ENCODE assay signal across 8 cellular contexts in genomic region chr17:75088902-75089417, GRCh38. TPM values are rescaled to one million over a fixed set of nuclear protein-coding genes. Genes with fewer than 3 reads are reported as not detected.
DNase-seq lines count a peak whose midpoint lies in the region; ATAC-seq and TF ChIP-seq lines count a peak whose summit lies in the region.

No MANE protein-coding gene starts in this region.

- H3K4me3 Mint-ChIP-seq in activated T-cell treated with anti-CD3 and anti-CD28 coated beads, Interleukin-2, amount 50 U/mL, for 4 hours: peak overlapping the region; percentile 77

- no peaks in the 10 kb centered on the region for H3K36me3 Mint-ChIP-seq in activated T-cell treated with anti-CD3 and anti-CD28 coated beads, Interleukin-2, amount 50 U/mL, for 4 hours (ENCODE audit: insufficient read depth)

- CTCF ChIA-PET in A673 (lab: Charles Lee): no interaction called here

- no CpG with 5 or more reads among the region's 2 CpGs for WGBS in suprapubic skin

- TF ChIP-seq POLR2A in suprapubic skin (IDR thresholded peaks at IDR 0.05): no peak

- no TSS peak for BruUV-seq in A673 (replicated peaks; lab: Mats Ljungman, UMichigan)

- peaks cover 1% of the 10 kb centered on the region for H3K27me3 Mint-ChIP-seq in activated T-cell treated with anti-CD3 and anti-CD28 coated beads, Interleukin-2, amount 50 U/mL, for 4 hours (ENCODE audit: low read depth)

- H3K27ac ChIP-seq in suprapubic skin (peak overlapping the region; percentile 87), A673 (ENCODE audit: low read depth, low read length, poor library complexity, severe bottlenecking) (no peak overlapping the region)

- H3K9me3 Mint-ChIP-seq in activated T-cell treated with anti-CD3 and anti-CD28 coated beads, Interleukin-2, amount 50 U/mL, for 4 hours: no peaks in the 10 kb centered on the region

- peaks cover 70% of the 10 kb centered on the region for H3K4me1 ChIP-seq in suprapubic skin
- peaks cover 4% of the 10 kb centered on the region for H3K4me1 ChIP-seq in A673 (ENCODE audit: insufficient read depth, low read length, poor library complexity, severe bottlenecking)

- peaks cover 47% of the 10 kb centered on the region for H3K4me1 Mint-ChIP-seq in activated T-cell treated with anti-CD3 and anti-CD28 coated beads, Interleukin-2, amount 50 U/mL, for 4 hours (ENCODE audit: low read depth)

- H3K9me3 ChIP-seq in iPS-18c (ENCODE audit: control insufficient read depth, insufficient read depth, low read length) (no peaks in the 10 kb centered on the region), suprapubic skin (no peaks in the 10 kb centered on the region), A673 (ENCODE audit: low read depth, low read length, poor library complexity, severe bottlenecking) (no peaks in the 10 kb centered on the region)

- H3K27me3 ChIP-seq in suprapubic skin: no peaks in the 10 kb centered on the region
- H3K27me3 ChIP-seq in A673 (replicated peaks; ENCODE audit: insufficient read depth, low read depth, low read length, poor library complexity): no peaks in the 10 kb centered on the region

- TF ChIP-seq CTCF in suprapubic skin (IDR thresholded peaks at IDR 0.05) (no peak), A673 (conservative IDR thresholded peaks at IDR 0.05; ENCODE audit: low read depth, low read length) (no peak)

- POLR2A ChIA-PET in A673 (lab: Charles Lee; ENCODE audit: low non-redundant PET): interaction anchor here (0.5 kb wide), 1 partner anchor 1765 kb away, joined by 3 read pairs; no protein-coding TSS in a partner anchor

- no peak for TF ChIP-seq EP300 in suprapubic skin (IDR thresholded peaks at IDR 0.05)

- H3K36me3 ChIP-seq in suprapubic skin: no peaks in the 10 kb centered on the region
- no peaks in the 10 kb centered on the region for H3K36me3 ChIP-seq in A673 (ENCODE audit: insufficient read depth, low read length, poor library complexity, severe bottlenecking)

- peak; percentile 28 to 50 for ATAC-seq in activated T-cell treated with anti-CD3 and anti-CD28 coated beads, Interleukin-2, amount 50 U/mL, for 4 hours
- ATAC-seq in HG02852 (IDR thresholded peaks at IDR 0.05; ENCODE audit: unreplicated experiment): no peak
- ATAC-seq in GM21367 (IDR thresholded peaks at IDR 0.05; ENCODE audit: unreplicated experiment): no peak

- peak; percentile 20 for DNase-seq in activated CD4-positive, alpha-beta T cell treated with anti-CD3 and anti-CD28 coated beads for 48 hours
- DNase-seq in activated CD4-positive, alpha-beta T cell treated with anti-CD3 and anti-CD28 coated beads, Interleukin-2, amount 50 U/mL, for 1 hour: no peak
- DNase-seq in activated T-cell treated with anti-CD3 and anti-CD28 coated beads, Interleukin-2, amount 50 U/mL, for 4 hours: no peak
- DNase-seq in suprapubic skin (ENCODE audit: low spot score in 2 of 2) (no peak), A673 (ENCODE audit: low spot score) (no peak)

- H3K4me3 ChIP-seq in iPS-18c (ENCODE audit: insufficient read depth, low read depth, low read length): peak overlapping the region; percentile 31; the same call in 1 of the 2 replicates
- peak overlapping the region; percentile 75 for H3K4me3 ChIP-seq in suprapubic skin
- no peak overlapping the region for H3K4me3 ChIP-seq in A673 (ENCODE audit: low read depth, low read length, poor library complexity, severe bottlenecking)

- intact Hi-C loops in A673 (cut with micrococcal nuclease; ENCODE audit: unreplicated experiment): no loop called here

RNA-seq across cellular contexts. Expression of gene SLC16A5, which starts 1.2 kb away (rescaled TPM):
- 1 to 10 TPM in 1 of 3 donors, under 1 TPM in 2; 0.53 to 1.2 (median 0.55) TPM for total RNA-seq in activated T-cell treated with anti-CD3 and anti-CD28 coated beads, Interleukin-2, amount 50 U/mL, for 4 hours
- total RNA-seq in suprapubic skin: 10 to 100 TPM; 59.1 to 93.3 (median 61.4) TPM
- total RNA-seq in A673 (2021): 0.80 and 3.1 TPM in 2 replicates

RNA-seq across cellular contexts. Expression of gene ARMC7, which starts 20.8 kb away (rescaled TPM):
- 10 to 100 TPM; 13.2 to 14.4 (median 13.7) TPM for total RNA-seq in activated T-cell treated with anti-CD3 and anti-CD28 coated beads, Interleukin-2, amount 50 U/mL, for 4 hours
- total RNA-seq in suprapubic skin (10 to 100 TPM in 2 of 4 donors, 1 to 10 TPM in 2; 7.5 to 15.5 (median 10.5) TPM), A673 (2021) (11.8 and 12.3 TPM in 2 replicates)

RNA-seq across cellular contexts. Expression of gene KCTD2, which starts 41.9 kb away (rescaled TPM):
- 10 to 100 TPM; 18.5 to 23.9 (median 22.2) TPM for total RNA-seq in activated T-cell treated with anti-CD3 and anti-CD28 coated beads, Interleukin-2, amount 50 U/mL, for 4 hours
- total RNA-seq in suprapubic skin (10 to 100 TPM; 25.3 to 37.7 (median 31.3) TPM), A673 (2021) (25.6 and 25.7 TPM in 2 replicates)

RNA-seq across cellular contexts. Expression of gene ATP5PD, which starts 42.2 kb away (rescaled TPM):
- total RNA-seq in activated T-cell treated with anti-CD3 and anti-CD28 coated beads, Interleukin-2, amount 50 U/mL, for 4 hours: 100 to 1,000 TPM; 128 to 158 (median 147) TPM
- total RNA-seq in suprapubic skin: 100 to 1,000 TPM; 167 to 312 (median 272) TPM
- 291 and 311 TPM in 2 replicates for total RNA-seq in A673 (2021)

RNA-seq across cellular contexts. Expression of gene NT5C, which starts 42.6 kb away (rescaled TPM):
- 100 to 1,000 TPM in 1 of 3 donors, 10 to 100 TPM in 2; 91.0 to 103 (median 91.4) TPM for total RNA-seq in activated T-cell treated with anti-CD3 and anti-CD28 coated beads, Interleukin-2, amount 50 U/mL, for 4 hours
- 10 to 100 TPM; 58.6 to 86.7 (median 69.6) TPM for total RNA-seq in suprapubic skin
- total RNA-seq in A673 (2021): 43.3 and 50.0 TPM in 2 replicates

Comparison
In these comparisons a context has a peak if more than half of its experiments do, and no peak if none do; other contexts are left out.
1. ATAC-seq: peak in activated T-cell treated with anti-CD3 and anti-CD28 coated beads, Interleukin-2, amount 50 U/mL, for 4 hours (2 of 2); none in HG02852 (single experiment) and GM21367 (single experiment).
2. RNA of gene SLC16A5, which starts 1.2 kb away (total RNA-seq): 59.1 to 93.3 TPM in suprapubic skin; 0.80 to 3.1 TPM in A673 and 0.53 to 1.2 TPM in activated T-cell treated with anti-CD3 and anti-CD28 coated beads, Interleukin-2, amount 50 U/mL, for 4 hours; every median in the first group is over 10 times any median in the second.